12 cellular contexts compared by ENCODE assay signal in the genomic region with DNA sequence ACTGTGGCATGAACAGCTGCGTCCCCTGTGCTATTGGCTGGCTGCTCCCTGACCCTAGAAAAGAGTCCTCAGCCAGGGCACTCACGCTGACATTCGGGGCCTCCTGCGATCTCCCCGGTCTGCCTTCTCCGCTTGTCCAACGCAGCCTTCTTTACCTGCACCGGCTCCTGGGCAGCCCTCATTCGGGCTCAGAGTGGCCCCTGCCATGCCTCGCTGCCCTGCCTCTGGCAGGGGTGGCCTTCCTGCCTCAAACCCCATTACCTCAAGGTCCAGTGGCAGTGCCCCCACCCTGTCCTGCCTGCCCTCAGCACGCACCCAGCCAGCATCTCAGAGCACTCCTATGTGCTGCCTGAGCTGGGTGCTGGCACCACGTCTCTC.
DNase-seq lines count a peak whose midpoint lies in the region; ATAC-seq and TF ChIP-seq lines count a peak whose summit lies in the region.
"Had no signal": no experiment of that assay in that cellular context is flagged by ENCODE, and none has a peak within 500 bp of the region (broad histone marks: within the 10 kb centered on the region; RNA-seq: fewer than 3 reads in every experiment).

No MANE protein-coding gene starts in this region.

- intact Hi-C loops in Right ventricle myocardium inferior (cut with DNase I) = no loop called here
- intact Hi-C loops in posterior vena cava (cut with DNase I) = no loop called here

- TF ChIP-seq CTCF in cardiac muscle cell (IDR thresholded peaks at IDR 0.05; ENCODE audit: low read depth, low read length) (no peak), coronary artery (IDR thresholded peaks at IDR 0.05) (no peak)

- H3K4me3 ChIP-seq in cardiac muscle cell = no peak overlapping the region
- H3K4me3 ChIP-seq in coronary artery = no peak overlapping the region
- H3K4me3 ChIP-seq: PC-9 had no signal

- DNase-seq in cardiac muscle cell (ENCODE audit: low read depth in 1 of 2, low spot score in 1 of 2) (no peak), Right ventricle myocardium inferior (ENCODE audit: missing footprints) (no peak), coronary artery (ENCODE audit: low spot score) (no peak), posterior vena cava (ENCODE audit: low spot score) (peak; percentile 61), NCI-H2081 treated with DMSO at 0.1 percent for 48 hours (lab: John Stamatoyannopoulos, UW) (no peak), germinal center (ENCODE audit: low spot score) (no peak), ACHN (no peak)
- no peak for DNase-seq in activated naive CD4-positive, alpha-beta T cell treated with anti-CD3 and anti-CD28 coated beads, Interleukin-2, amount 50 U/mL, for 16 hours
- DNase-seq: effector CD8-positive, alpha-beta T cell; NCI-H1436; PC-9; stimulated activated naive CD8-positive, alpha-beta T cell treated with anti-CD3 and anti-CD28 coated beads, Interleukin-15, amount 100 ng/mL, for 72 hours had no signal

- no peaks in the 10 kb centered on the region for H3K36me3 ChIP-seq in cardiac muscle cell

- H3K27ac ChIP-seq in cardiac muscle cell (peak overlapping the region; percentile 92), coronary artery (peak overlapping the region; percentile 82 to 89)
- H3K27ac ChIP-seq: PC-9 had no signal

- peaks cover 35% of the 10 kb centered on the region for H3K4me1 ChIP-seq in cardiac muscle cell (ENCODE audit: low read depth)

- in situ Hi-C loops in ACHN (cut with HindIII; ENCODE audit: low pct_ligation_motif_present, low pct_unique_long_range_greater_than_20kb, low sequenced_read_pairs) = no loop called here

- no peaks in the 10 kb centered on the region for H3K27me3 ChIP-seq in cardiac muscle cell

- ATAC-seq in Right ventricle myocardium inferior = no peak

- H3K9me3 ChIP-seq in cardiac muscle cell (ENCODE audit: low read depth) = no peaks in the 10 kb centered on the region
